ENCODE assay signal across 14 cellular contexts in the genomic region with DNA sequence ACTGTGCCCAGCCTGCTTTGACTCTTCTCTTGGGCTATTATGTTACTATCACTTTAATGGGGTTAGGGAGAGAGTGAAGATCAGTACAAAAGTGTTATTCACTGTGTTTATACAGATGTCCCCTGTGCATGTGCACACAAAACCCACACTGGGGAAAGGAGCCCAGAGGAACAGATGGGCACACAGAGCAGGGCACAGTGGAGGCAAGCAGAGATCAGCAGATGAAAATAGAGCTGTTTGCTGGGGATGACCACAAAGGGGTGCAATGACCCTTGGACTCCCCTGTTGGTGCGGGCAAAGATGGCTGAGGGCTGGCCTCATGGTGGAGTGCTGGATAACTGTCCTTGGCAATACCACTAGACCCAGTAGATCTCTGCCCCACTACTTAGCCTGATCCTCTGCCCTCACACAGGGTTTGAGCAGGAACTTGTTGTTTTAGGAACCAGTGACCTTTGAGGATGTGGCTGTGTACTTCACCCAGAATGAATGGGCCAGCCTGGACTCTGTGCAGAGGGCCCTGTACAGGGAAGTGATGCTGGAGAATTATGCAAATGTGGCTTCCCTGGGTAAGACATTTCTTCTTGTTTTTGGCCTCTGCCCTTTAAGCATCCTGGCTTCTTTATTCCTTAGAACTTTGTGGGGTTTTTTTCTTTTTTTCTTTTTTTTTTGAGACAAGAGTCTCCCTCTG. TPM values are rescaled to one million over a fixed set of nuclear protein-coding genes. Genes with fewer than 3 reads are reported as not detected.
DNase-seq lines count a peak whose midpoint lies in the region; ATAC-seq and TF ChIP-seq lines count a peak whose summit lies in the region.
"Had no signal": no experiment of that assay in that cellular context is flagged by ENCODE, and none has a peak within 500 bp of the region (broad histone marks: within the 10 kb centered on the region; RNA-seq: fewer than 3 reads in every experiment).

No MANE protein-coding gene starts in this region.

- peaks cover 4% of the 10 kb centered on the region for H3K4me1 ChIP-seq in upper lobe of right lung
- H3K4me1 ChIP-seq in mucosa of descending colon (ENCODE audit: low read depth): peaks cover 5% of the 10 kb centered on the region
- H3K4me1 ChIP-seq: BE2C had no signal

- H3K9me3 Mint-ChIP-seq in chondrocyte (ENCODE audit: low read depth): peaks cover 4% of the 10 kb centered on the region
- H3K9me3 Mint-ChIP-seq: CD8-positive, alpha-beta memory T cell had no signal

- no peaks in the 10 kb centered on the region for H3K27me3 Mint-ChIP-seq in chondrocyte (ENCODE audit: low read depth)
- H3K27me3 Mint-ChIP-seq: CD8-positive, alpha-beta memory T cell had no signal

- DNase-seq in CD1c-positive myeloid dendritic cell (ENCODE audit: extremely low spot score) (peak; percentile 13), pons (ENCODE audit: low spot score) (peak; percentile 36), upper lobe of right lung (no peak), chondrocyte (ENCODE audit: low spot score) (no peak), mucosa of descending colon (no peak), COR-L47 (lab: John Stamatoyannopoulos, UW) (no peak)
- DNase-seq: 8988T; BE2C; CD8-positive, alpha-beta memory T cell; GM23248 had no signal

- H3K27ac ChIP-seq in cingulate gyrus (ENCODE audit: low read depth, low read length): peak overlapping the region; percentile 22
- H3K27ac ChIP-seq in upper lobe of right lung: no peak overlapping the region
- H3K27ac ChIP-seq: GM23248, HL-60 had no signal

- TF ChIP-seq CTCF in upper lobe of right lung (IDR thresholded peaks at IDR 0.05) (no peak), chondrocyte (IDR thresholded peaks at IDR 0.05) (no peak), mucosa of descending colon (IDR thresholded peaks at IDR 0.05) (no peak)

- H3K4me3 Mint-ChIP-seq in chondrocyte (ENCODE audit: unreplicated experiment): no peak overlapping the region
- H3K4me3 Mint-ChIP-seq: CD14-positive monocyte had no signal

- intact Hi-C loops in upper lobe of right lung (cut with DNase I) (no loop called here), mucosa of descending colon (cut with DNase I, micrococcal nuclease) (no loop called here)

- H3K4me1 Mint-ChIP-seq in chondrocyte (ENCODE audit: low read depth): peaks cover 17% of the 10 kb centered on the region

- H3K9me3 ChIP-seq in upper lobe of right lung (no peaks in the 10 kb centered on the region), mucosa of descending colon (no peaks in the 10 kb centered on the region)
- H3K9me3 ChIP-seq: BE2C had no signal

- no peaks in the 10 kb centered on the region for H3K27me3 ChIP-seq in upper lobe of right lung
- H3K27me3 ChIP-seq: BE2C had no signal

- H3K4me3 ChIP-seq in upper lobe of right lung: no peak overlapping the region
- H3K4me3 ChIP-seq in mucosa of descending colon: no peak overlapping the region
- H3K4me3 ChIP-seq: GM23248 had no signal

- no peak overlapping the region for H3K27ac Mint-ChIP-seq in chondrocyte (ENCODE audit: unreplicated experiment)
- H3K27ac Mint-ChIP-seq: CD8-positive, alpha-beta memory T cell had no signal

- peaks cover 6% of the 10 kb centered on the region for H3K36me3 Mint-ChIP-seq in chondrocyte (ENCODE audit: low read depth)

- peaks cover 27% of the 10 kb centered on the region for H3K36me3 ChIP-seq in upper lobe of right lung
- no peaks in the 10 kb centered on the region for H3K36me3 ChIP-seq in mucosa of descending colon (ENCODE audit: low read depth)
- H3K36me3 ChIP-seq: BE2C had no signal

- ATAC-seq in upper lobe of right lung: peak; percentile 21
- no peak for ATAC-seq in mucosa of descending colon
- ATAC-seq: HCT116 had no signal

RNA-seq across cellular contexts. Expression of gene ZNF620, which starts 5.3 kb away (rescaled TPM):
- total RNA-seq in upper lobe of right lung (7.0 TPM), chondrocyte (1.1 to 2.3 TPM (median 2.0 TPM) in 3 replicates), mucosa of descending colon (1 to 10 TPM; 4.0 to 7.0 (median 6.4) TPM)

RNA-seq across cellular contexts. Expression of gene ZNF621, which starts 13.6 kb away (rescaled TPM):
- total RNA-seq in upper lobe of right lung (20.1 TPM), chondrocyte (25.3 to 27.0 TPM (median 26.0 TPM) in 3 replicates), mucosa of descending colon (10 to 100 TPM; 16.6 to 21.9 (median 18.6) TPM)

RNA-seq across cellular contexts. Expression of gene ZNF619, which starts 34.3 kb away (rescaled TPM):
- total RNA-seq in upper lobe of right lung (6.8 TPM), chondrocyte (3.3 to 5.5 TPM (median 3.7 TPM) in 3 replicates), mucosa of descending colon (10 to 100 TPM in 1 of 3 donors, 1 to 10 TPM in 2; 6.5 to 11.3 (median 9.5) TPM)

RNA-seq across cellular contexts. Expression of gene RPL14, which starts 54.0 kb away (rescaled TPM):
- 1,554 TPM for total RNA-seq in upper lobe of right lung
- 1,107 to 1,188 TPM (median 1,159 TPM) in 3 replicates for total RNA-seq in chondrocyte
- 1,000 to 10,000 TPM; 1,286 to 1,516 (median 1,490) TPM for total RNA-seq in mucosa of descending colon

Comparison
In these comparisons a context has a peak if more than half of its experiments do, and no peak if none do; other contexts are left out.
1. DNase-seq: peak in CD1c-positive myeloid dendritic cell (single experiment) and pons (single experiment); none in upper lobe of right lung (single experiment), chondrocyte (single experiment), mucosa of descending colon (0 of 3) and COR-L47 (single experiment).